Comparison of ENCODE assay signal across 23 cellular contexts in genomic region chr2:202091476-202091875, GRCh38. TPM values are rescaled to one million over a fixed set of nuclear protein-coding genes. Genes with fewer than 3 reads are reported as not detected.
DNase-seq lines count a peak whose midpoint lies in the region; ATAC-seq and TF ChIP-seq lines count a peak whose summit lies in the region.
"Had no signal": no experiment of that assay in that cellular context is flagged by ENCODE, and none has a peak within 500 bp of the region (broad histone marks: within the 10 kb centered on the region; RNA-seq: fewer than 3 reads in every experiment).

No MANE protein-coding gene starts in this region.

- H3K4me3 ChIP-seq in NB4 (ENCODE audit: low read depth, low read length) (no peak overlapping the region), fibroblast of mammary gland (ENCODE audit: control insufficient read depth, low read depth, low read length) (no peak overlapping the region), rectal smooth muscle tissue (ENCODE audit: low read length) (no peak overlapping the region)
- H3K4me3 ChIP-seq: cardiac muscle cell, suprapubic skin had no signal

- ATAC-seq in GM21381 (IDR thresholded peaks at IDR 0.05; ENCODE audit: unreplicated experiment), result no peak
- no peak for ATAC-seq in HG02798 (IDR thresholded peaks at IDR 0.05; ENCODE audit: poor library complexity, unreplicated experiment)

- TF ChIP-seq CTCF in NB4 (IDR thresholded peaks at IDR 0.05; ENCODE audit: low read depth, low read length) (no peak), fibroblast of mammary gland (conservative IDR thresholded peaks at IDR 0.05; ENCODE audit: control insufficient read depth, insufficient read depth, low read depth, low read length) (no peak)

- peak; percentile 64 for DNase-seq in EH (ENCODE audit: low read depth)
- DNase-seq in NB4 (ENCODE audit: low read depth), result peak; percentile 52
- DNase-seq in fibroblast of mammary gland (ENCODE audit: low read depth), result peak; percentile 58
- no peak for DNase-seq in DMS114 treated with DMSO at 0.1 percent for 48 hours (lab: John Stamatoyannopoulos, UW; ENCODE audit: unreplicated experiment)
- no peak for DNase-seq in SK-N-DZ (ENCODE audit: low spot score)
- DNase-seq: activated CD4-positive, CD25-positive, alpha-beta regulatory T cell treated with anti-CD3 and anti-CD28 coated beads, Interleukin-2, amount 50 U/mL, for 72 hours; activated effector memory CD4-positive, alpha-beta T cell treated with Interleukin-2 at 50 U/mL for 16 hours; effector CD8-positive, alpha-beta T cell; GF-D8; H7; Karpas-422; kidney glomerular epithelial cell; NCI-H146; NCI-H2227 treated with DMSO at 0.1 percent for 48 hours; occipital lobe; SHP77; stimulated activated CD4-positive, alpha-beta T cell treated with anti-CD3 and anti-CD28 coated beads, Interleukin-4, amount 100 ng/mL, for 24 hours; T-helper 9 cell had no signal

- H3K9ac ChIP-seq in rectal smooth muscle tissue (ENCODE audit: low read length), result no peak overlapping the region

- no peaks in the 10 kb centered on the region for H3K36me3 ChIP-seq in rectal smooth muscle tissue (ENCODE audit: control insufficient read depth, insufficient read depth, low read length)
- H3K36me3 ChIP-seq: cardiac muscle cell, suprapubic skin had no signal

- no peaks in the 10 kb centered on the region for H3K27me3 ChIP-seq in rectal smooth muscle tissue (ENCODE audit: control insufficient read depth, insufficient read depth, low read length)
- H3K27me3 ChIP-seq: cardiac muscle cell, suprapubic skin had no signal

- H3K27ac ChIP-seq in rectal smooth muscle tissue (ENCODE audit: low read depth, low read length), result peak overlapping the region; percentile 64
- H3K27ac ChIP-seq: cardiac muscle cell, suprapubic skin had no signal

- no peak for TF ChIP-seq POLR2A in NB4 (IDR thresholded peaks at IDR 0.05; ENCODE audit: extremely low read depth, insufficient read length)

- peaks cover 9% of the 10 kb centered on the region for H3K4me1 ChIP-seq in rectal smooth muscle tissue (ENCODE audit: control insufficient read depth, insufficient read depth, low read length)

RNA-seq across cellular contexts. Expression of gene KIAA2012, which starts 18.4 kb away (rescaled TPM):
- polyA plus RNA-seq in SK-N-DZ (2014; cell fraction: cytosol; rRNA removed), result not detected in 2 replicates
- not detected in 2 replicates for polyA plus RNA-seq in SK-N-DZ (2014; cell fraction: nucleus; rRNA removed)

RNA-seq across cellular contexts. Expression of gene FZD7, which starts 57.8 kb away (rescaled TPM):
- polyA plus RNA-seq in SK-N-DZ (2014; cell fraction: cytosol; rRNA removed), result 0.12 TPM in 1 of 2 replicates, not detected in the other
- polyA plus RNA-seq in SK-N-DZ (2014; cell fraction: nucleus; rRNA removed), result 0.16 and 0.24 TPM in 2 replicates

Comparison
In these comparisons a context has a peak if more than half of its experiments do, and no peak if none do; other contexts are left out.
1. DNase-seq: peak in EH (single experiment), NB4 (single experiment) and fibroblast of mammary gland (single experiment); none in DMS114 treated with DMSO at 0.1 percent for 48 hours (single experiment) and SK-N-DZ (single experiment).